In the genomic region with DNA sequence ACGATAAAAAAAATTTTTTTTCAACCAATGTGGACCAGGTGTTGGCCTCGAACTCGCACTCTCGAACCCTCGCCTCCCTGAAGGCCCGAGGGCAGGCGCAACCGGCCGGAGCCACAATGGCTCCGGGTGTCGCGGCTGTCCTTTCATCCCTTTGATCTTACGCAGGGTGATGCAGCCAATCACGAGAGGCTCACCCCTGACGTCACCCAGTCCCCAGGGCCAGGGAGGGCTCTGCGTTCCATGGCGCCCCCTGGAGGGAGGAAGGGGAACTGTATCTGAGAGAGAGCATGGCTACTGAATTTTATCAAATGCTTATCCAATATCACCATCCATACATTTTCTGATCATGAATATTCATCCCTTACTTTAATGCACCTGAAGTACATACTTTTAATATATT, we compare ENCODE assay signal across 13 cellular contexts. TPM values are rescaled to one million over a fixed set of nuclear protein-coding genes. Genes with fewer than 3 reads are reported as not detected.
DNase-seq lines count a peak whose midpoint lies in the region; ATAC-seq, FAIRE-seq and TF ChIP-seq lines count a peak whose summit lies in the region.
"Had no signal": no experiment of that assay in that cellular context is flagged by ENCODE, and none has a peak within 500 bp of the region (broad histone marks: within the 10 kb centered on the region; RNA-seq: fewer than 3 reads in every experiment).

No MANE protein-coding gene starts in this region.

- H3K27me3 Mint-ChIP-seq in activated CD4-positive, alpha-beta T cell treated with anti-CD3 and anti-CD28 coated beads for 36 hours: no peaks in the 10 kb centered on the region
- H3K27me3 Mint-ChIP-seq in effector memory CD8-positive, alpha-beta T cell: no peaks in the 10 kb centered on the region

- no peaks in the 10 kb centered on the region for H3K36me3 ChIP-seq in lower lobe of right lung

- no peaks in the 10 kb centered on the region for H3K9me3 ChIP-seq in lower lobe of right lung

- H3K36me3 Mint-ChIP-seq in activated CD4-positive, alpha-beta T cell treated with anti-CD3 and anti-CD28 coated beads for 36 hours (ENCODE audit: low read depth): no peaks in the 10 kb centered on the region
- H3K36me3 Mint-ChIP-seq in effector memory CD8-positive, alpha-beta T cell (ENCODE audit: insufficient read depth): no peaks in the 10 kb centered on the region

- ATAC-seq in activated CD4-positive, alpha-beta T cell treated with anti-CD3 and anti-CD28 coated beads for 36 hours: no peak
- ATAC-seq in lower lobe of right lung: no peak
- no peak for ATAC-seq in effector memory CD8-positive, alpha-beta T cell (replicated peaks)

- CTCF ChIA-PET in activated CD4-positive, alpha-beta T cell treated with anti-CD3 and anti-CD28 coated beads for 36 hours (lab: Charles Lee): no interaction called here

- TF ChIP-seq POLR2A in H54 (IDR thresholded peaks at IDR 0.05; ENCODE audit: low read depth, low read length): no peak

- intact Hi-C loops in activated CD4-positive, alpha-beta T cell treated with anti-CD3 and anti-CD28 coated beads for 36 hours (cut with DNase I, micrococcal nuclease): no loop called here
- intact Hi-C loops in lower lobe of right lung (cut with DNase I): no loop called here

- POLR2A ChIA-PET in activated CD4-positive, alpha-beta T cell treated with anti-CD3 and anti-CD28 coated beads for 36 hours (lab: Charles Lee): no interaction called here

- H3K9me3 Mint-ChIP-seq in activated CD4-positive, alpha-beta T cell treated with anti-CD3 and anti-CD28 coated beads for 36 hours (ENCODE audit: low read depth): no peaks in the 10 kb centered on the region
- peaks cover 0 to 5% of the 10 kb centered on the region in 2 donors for H3K9me3 Mint-ChIP-seq in effector memory CD8-positive, alpha-beta T cell

- no peak overlapping the region for H3K4me3 ChIP-seq in WI38 (ENCODE audit: low read depth, low read length)
- H3K4me3 ChIP-seq in lower lobe of right lung: no peak overlapping the region

- H3K27ac Mint-ChIP-seq in activated CD4-positive, alpha-beta T cell treated with anti-CD3 and anti-CD28 coated beads for 36 hours: no peak overlapping the region
- no peak overlapping the region for H3K27ac Mint-ChIP-seq in effector memory CD8-positive, alpha-beta T cell

- H3K4me1 ChIP-seq in lower lobe of right lung: no peaks in the 10 kb centered on the region

- no peak overlapping the region for H3K27ac ChIP-seq in lower lobe of right lung

- peak; percentile 43 for DNase-seq in activated CD4-positive, alpha-beta T cell treated with anti-CD3 and anti-CD28 coated beads for 36 hours
- DNase-seq in activated CD4-positive, alpha-beta T cell treated with anti-CD3 and anti-CD28 coated beads for 4 hours: no peak
- DNase-seq in H54 (ENCODE audit: insufficient read length, low spot score): peak; percentile 25
- no peak for DNase-seq in lower lobe of right lung
- no peak for DNase-seq in NCI-H82 treated with DMSO at 0.1 percent for 48 hours (lab: John Stamatoyannopoulos, UW; ENCODE audit: unreplicated experiment)
- no peak for DNase-seq in effector memory CD8-positive, alpha-beta T cell
- DNase-seq in hepatic stellate cell (ENCODE audit: low spot score): no peak
- DNase-seq: caudate nucleus, substantia nigra had no signal

- no peaks in the 10 kb centered on the region for H3K27me3 ChIP-seq in lower lobe of right lung (ENCODE audit: low read depth)

- no peak overlapping the region for H3K4me3 Mint-ChIP-seq in activated CD4-positive, alpha-beta T cell treated with anti-CD3 and anti-CD28 coated beads for 36 hours
- H3K4me3 Mint-ChIP-seq in effector memory CD8-positive, alpha-beta T cell: no peak overlapping the region

- FAIRE-seq in H54 (lab: Jason Lieb, UNC): peak; percentile 65
- FAIRE-seq: GM12892 had no signal

- H3K4me1 Mint-ChIP-seq in activated CD4-positive, alpha-beta T cell treated with anti-CD3 and anti-CD28 coated beads for 36 hours: no peaks in the 10 kb centered on the region
- H3K4me1 Mint-ChIP-seq in effector memory CD8-positive, alpha-beta T cell (ENCODE audit: low read depth in 2 of 2): no peaks in the 10 kb centered on the region

- TF ChIP-seq CTCF in WI38 (IDR thresholded peaks at IDR 0.05; ENCODE audit: low read depth, low read length): 0 out of 2 replicates have a peak, but pooled peaks have one; percentile 3
- peak; percentile 22 for TF ChIP-seq CTCF in lower lobe of right lung (IDR thresholded peaks at IDR 0.05)

RNA-seq across cellular contexts. Expression of gene GMNC, which starts 15.4 kb away (rescaled TPM):
- not detected for total RNA-seq in activated CD4-positive, alpha-beta T cell treated with anti-CD3 and anti-CD28 coated beads for 36 hours
- not detected for total RNA-seq in lower lobe of right lung
- total RNA-seq: activated CD8-positive, alpha-beta memory T cell treated with anti-CD3 and anti-CD28 coated beads for 36 hours; RPMI7951 had no signal

Comparison
In these comparisons a context has a peak if more than half of its experiments do, and no peak if none do; other contexts are left out.
1. DNase-seq: peak in activated CD4-positive, alpha-beta T cell treated with anti-CD3 and anti-CD28 coated beads for 36 hours (single experiment) and H54 (single experiment); none in activated CD4-positive, alpha-beta T cell treated with anti-CD3 and anti-CD28 coated beads for 4 hours (0 of 2), lower lobe of right lung (single experiment), NCI-H82 treated with DMSO at 0.1 percent for 48 hours (single experiment), effector memory CD8-positive, alpha-beta T cell (0 of 3) and hepatic stellate cell (single experiment).